ENCODE assay signal across 17 cellular contexts in the genomic region with DNA sequence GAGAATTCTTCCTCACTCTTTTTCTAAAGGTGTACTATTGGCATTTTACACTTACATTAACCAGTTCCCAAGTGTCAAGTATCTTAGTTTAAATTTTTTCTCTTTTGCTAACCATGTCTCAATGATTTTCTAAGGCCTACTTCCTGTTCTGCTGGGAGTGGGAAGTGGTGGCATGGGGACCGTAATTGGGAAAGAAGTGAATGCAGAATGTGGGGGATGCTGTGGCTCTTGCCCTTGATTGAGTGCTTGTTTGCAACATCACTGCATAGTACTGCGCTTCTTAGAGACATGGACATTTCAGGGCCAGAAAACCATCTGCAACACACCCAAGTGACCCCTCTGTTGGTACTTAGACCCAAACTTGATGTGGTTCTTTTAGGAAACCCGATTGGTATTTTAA. TPM values are rescaled to one million over a fixed set of nuclear protein-coding genes. Genes with fewer than 3 reads are reported as not detected.
A peak's percentile ranks its signal among the peaks of the same experiment; 100 is the strongest.
DNase-seq lines count a peak whose midpoint lies in the region; ATAC-seq and TF ChIP-seq lines count a peak whose summit lies in the region.
"Had no signal": no experiment of that assay in that cellular context is flagged by ENCODE, and none has a peak within 500 bp of the region (broad histone marks: within the 10 kb centered on the region; RNA-seq: fewer than 3 reads in every experiment).

No MANE protein-coding gene starts in this region.

- DNase-seq in GF-D8 (lab: John Stamatoyannopoulos, UW) (peak; percentile 60), MV-4-11 (lab: John Stamatoyannopoulos, UW) (peak; percentile 88), SIG-M5 treated with dmso at 0.1 percent for 504 hours (lab: John Stamatoyannopoulos, UW; ENCODE audit: unreplicated experiment) (peak; percentile 85), lower lobe of right lung (no peak), mucosa of descending colon (no peak), right atrium auricular region (ENCODE audit: low spot score) (no peak)
- no peak for DNase-seq in activated CD4-positive, alpha-beta T cell treated with anti-CD3 and anti-CD28 coated beads, Interleukin-2, amount 50 U/mL, for 4 hours
- DNase-seq: Calu3; CD4-positive, alpha-beta memory T cell; EL; NCI-H1105 treated with DMSO at 0.1 percent for 48 hours; NCI-H1694 treated with DMSO at 0.1 percent for 48 hours; NCI-H2227 treated with DMSO at 0.1 percent for 48 hours; NCI-H510A treated with DMSO at 0.1 percent for 48 hours; NCI-H774 had no signal

- H3K27ac ChIP-seq in lower lobe of right lung (no peak overlapping the region), right atrium auricular region (no peak overlapping the region)
- H3K27ac ChIP-seq: KMS-11 had no signal

- H3K36me3 ChIP-seq in lower lobe of right lung (peaks cover 57% of the 10 kb centered on the region), mucosa of descending colon (ENCODE audit: low read depth) (no peaks in the 10 kb centered on the region), right atrium auricular region (peaks cover 55% of the 10 kb centered on the region)

- intact Hi-C loops in lower lobe of right lung (cut with DNase I), result no loop called here
- intact Hi-C loops in mucosa of descending colon (cut with DNase I, micrococcal nuclease), result no loop called here

- TF ChIP-seq CTCF in lower lobe of right lung (IDR thresholded peaks at IDR 0.05) (no peak), mucosa of descending colon (IDR thresholded peaks at IDR 0.05) (no peak), right atrium auricular region (IDR thresholded peaks at IDR 0.05) (no peak)

- peak; percentile 69 to 74 for ATAC-seq in lower lobe of right lung
- no peak for ATAC-seq in mucosa of descending colon
- ATAC-seq: HepG2 had no signal

- H3K9me3 ChIP-seq in lower lobe of right lung, result no peaks in the 10 kb centered on the region
- no peaks in the 10 kb centered on the region for H3K9me3 ChIP-seq in mucosa of descending colon
- H3K9me3 ChIP-seq in right atrium auricular region, result no peaks in the 10 kb centered on the region

- H3K27me3 ChIP-seq in lower lobe of right lung (ENCODE audit: low read depth) (no peaks in the 10 kb centered on the region), right atrium auricular region (no peaks in the 10 kb centered on the region)

- H3K4me3 ChIP-seq in lower lobe of right lung (no peak overlapping the region), mucosa of descending colon (no peak overlapping the region), right atrium auricular region (no peak overlapping the region)

- H3K4me1 ChIP-seq in lower lobe of right lung (no peaks in the 10 kb centered on the region), mucosa of descending colon (ENCODE audit: low read depth) (no peaks in the 10 kb centered on the region), right atrium auricular region (no peaks in the 10 kb centered on the region)

RNA-seq across cellular contexts. Expression of gene MRRF, which starts 32.8 kb away (rescaled TPM):
- total RNA-seq in lower lobe of right lung, result 30.2 TPM
- total RNA-seq in mucosa of descending colon, result 10 to 100 TPM; 46.5 to 65.2 (median 62.4) TPM
- total RNA-seq in right atrium auricular region, result 10 to 100 TPM; 20.7 to 21.4 TPM

RNA-seq across cellular contexts. Expression of gene RBM18, which starts 32.9 kb away (rescaled TPM):
- total RNA-seq in lower lobe of right lung (21.7 TPM), mucosa of descending colon (10 to 100 TPM; 15.6 to 21.5 (median 17.2) TPM), right atrium auricular region (10 to 100 TPM; 19.2 to 23.2 TPM)

Comparison
In these comparisons a context has a peak if more than half of its experiments do, and no peak if none do; other contexts are left out.
1. DNase-seq: peak in GF-D8 (single experiment), MV-4-11 (single experiment) and SIG-M5 treated with dmso at 0.1 percent for 504 hours (single experiment); none in lower lobe of right lung (single experiment), mucosa of descending colon (0 of 3), right atrium auricular region (single experiment) and activated CD4-positive, alpha-beta T cell treated with anti-CD3 and anti-CD28 coated beads, Interleukin-2, amount 50 U/mL, for 4 hours (0 of 2).